1 cellular context compared by ENCODE assay signal in genomic region chr14:24259282-24260025, GRCh38.
TF ChIP-seq lines count a peak whose summit lies in the region.

No MANE protein-coding gene starts in this region.

TF ChIP-seq in H1, 55 proteins besides CTCF, POLR2A, EP300 and RAD21:
- TF ChIP-seq SAP30 (IDR thresholded peaks at IDR 0.05; ENCODE audit: insufficient read depth, insufficient replicate concordance, low read length), result no peak
- TF ChIP-seq RXRA (IDR thresholded peaks at IDR 0.05; ENCODE audit: insufficient read depth, low read depth, low read length), result no peak
- TF ChIP-seq CHD2 (IDR thresholded peaks at IDR 0.05; ENCODE audit: low read length), result no peak
- no peak for TF ChIP-seq CHD1 (IDR thresholded peaks at IDR 0.05; ENCODE audit: low read depth, low read length)
- no peak for TF ChIP-seq ZNF274 (IDR thresholded peaks at IDR 0.05; ENCODE audit: borderline replicate concordance, extremely low read depth, low read length)
- no peak for TF ChIP-seq TCF12 (IDR thresholded peaks at IDR 0.05; ENCODE audit: low read depth, low read length)
- no peak for TF ChIP-seq GTF2F1 (IDR thresholded peaks at IDR 0.05; ENCODE audit: borderline replicate concordance, low read depth, low read length)
- TF ChIP-seq JUND (IDR thresholded peaks at IDR 0.05; ENCODE audit: low read length), result no peak
- TF ChIP-seq RFX5 (IDR thresholded peaks at IDR 0.05; ENCODE audit: borderline replicate concordance, low read depth, low read length), result no peak
- no peak for TF ChIP-seq HDAC2 (IDR thresholded peaks at IDR 0.05; ENCODE audit: borderline replicate concordance in 1 of 2, low read depth in 2 of 2, low read length in 2 of 2)
- no peak for TF ChIP-seq KDM5A (IDR thresholded peaks at IDR 0.05; ENCODE audit: low read length)
- TF ChIP-seq, protein P1, sequence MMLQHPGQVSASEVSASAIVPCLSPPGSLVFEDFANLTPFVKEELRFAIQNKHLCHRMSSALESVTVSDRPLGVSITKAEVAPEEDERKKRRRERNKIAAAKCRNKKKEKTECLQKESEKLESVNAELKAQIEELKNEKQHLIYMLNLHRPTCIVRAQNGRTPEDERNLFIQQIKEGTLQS (IDR thresholded peaks at IDR 0.05; ENCODE audit: insufficient read depth, low read depth, low read length), result no peak
- TF ChIP-seq, protein P2, sequence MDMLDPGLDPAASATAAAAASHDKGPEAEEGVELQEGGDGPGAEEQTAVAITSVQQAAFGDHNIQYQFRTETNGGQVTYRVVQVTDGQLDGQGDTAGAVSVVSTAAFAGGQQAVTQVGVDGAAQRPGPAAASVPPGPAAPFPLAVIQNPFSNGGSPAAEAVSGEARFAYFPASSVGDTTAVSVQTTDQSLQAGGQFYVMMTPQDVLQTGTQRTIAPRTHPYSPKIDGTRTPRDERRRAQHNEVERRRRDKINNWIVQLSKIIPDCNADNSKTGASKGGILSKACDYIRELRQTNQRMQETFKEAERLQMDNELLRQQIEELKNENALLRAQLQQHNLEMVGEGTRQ (IDR thresholded peaks at IDR 0.05; ENCODE audit: low read length), result no peak
